In the genomic region with DNA sequence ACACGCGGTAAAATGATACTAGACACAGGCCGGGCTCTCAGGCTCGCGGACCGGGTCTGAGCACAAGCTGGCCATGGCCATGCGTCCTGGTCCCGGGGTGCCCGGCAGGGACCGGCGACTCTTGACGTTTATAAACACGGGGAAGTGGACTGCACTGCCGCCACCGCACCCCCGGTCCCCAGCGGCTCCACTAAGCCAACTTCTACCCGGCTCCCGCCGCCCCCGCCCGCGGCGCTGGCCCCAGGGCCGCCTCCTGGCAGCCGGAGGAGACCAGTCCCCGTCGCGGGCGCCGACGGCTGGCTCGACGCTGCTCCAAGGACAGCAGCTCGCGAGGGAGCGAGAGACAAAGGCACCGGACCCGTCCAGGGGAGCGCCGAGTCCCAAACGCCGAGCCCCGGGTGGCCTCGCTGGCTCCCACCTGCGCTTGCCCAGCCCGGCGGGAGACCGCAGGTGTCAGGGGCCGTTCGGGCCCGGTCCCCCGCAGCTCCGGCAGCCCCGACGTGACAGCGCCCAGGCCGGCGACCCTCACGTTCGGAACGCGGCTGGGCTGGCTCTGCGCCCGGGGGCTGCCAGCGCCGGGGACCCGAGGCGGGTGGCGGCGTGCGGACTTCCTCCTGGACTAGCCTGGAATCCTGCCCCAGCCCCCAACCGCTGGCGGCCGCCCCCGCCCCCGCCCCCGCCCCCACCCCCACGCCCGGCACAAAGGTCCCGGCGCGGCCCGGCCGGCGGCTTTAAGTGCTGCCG, we compare ENCODE assay signal across 8 cellular contexts. TPM values are rescaled to one million over a fixed set of nuclear protein-coding genes. Genes with fewer than 3 reads are reported as not detected.
DNase-seq lines count a peak whose midpoint lies in the region; ATAC-seq and TF ChIP-seq lines count a peak whose summit lies in the region.

No MANE protein-coding gene starts in this region.

- DNase-seq in EL, result peak; percentile 39
- peak; percentile 41 for DNase-seq in LHCN-M2 (ENCODE audit: low read depth)
- no peak for DNase-seq in foreskin fibroblast
- peak; percentile 41 for DNase-seq in neural crest cell (ENCODE audit: low read depth, low spot score)
- peak; percentile 52 to 55 for DNase-seq in uterus
- DNase-seq in DMS114 treated with DMSO at 0.1 percent for 48 hours (lab: John Stamatoyannopoulos, UW; ENCODE audit: unreplicated experiment), result no peak

- no peaks in the 10 kb centered on the region for H3K27me3 Mint-ChIP-seq in activated T-helper 17 cell treated with anti-CD3 and anti-CD28 coated beads, Interleukin-2, amount 50 U/mL, for 72 hours
- H3K27me3 Mint-ChIP-seq in neural crest cell (ENCODE audit: low read depth), result no peaks in the 10 kb centered on the region

- TF ChIP-seq CTCF in foreskin fibroblast (IDR thresholded peaks at IDR 0.05; ENCODE audit: low read depth, low read length), result no peak
- TF ChIP-seq CTCF in neural crest cell (conservative IDR thresholded peaks at IDR 0.05), result no peak
- no peak for TF ChIP-seq CTCF in uterus (IDR thresholded peaks at IDR 0.05)

- peak overlapping the region; percentile 93 to 96 for H3K27ac ChIP-seq in uterus

- H3K4me3 ChIP-seq in foreskin fibroblast (ENCODE audit: low read depth in 1 of 2, low read length in 2 of 2) (peak overlapping the region; percentile 70 to 90), uterus (peak overlapping the region; percentile 77 to 88)

- peaks cover 48% of the 10 kb centered on the region for H3K36me3 Mint-ChIP-seq in activated T-helper 17 cell treated with anti-CD3 and anti-CD28 coated beads, Interleukin-2, amount 50 U/mL, for 72 hours (ENCODE audit: low read depth)
- H3K36me3 Mint-ChIP-seq in neural crest cell (ENCODE audit: low read depth), result no peaks in the 10 kb centered on the region

- peaks cover 0 to 14% of the 10 kb centered on the region in 2 donors for H3K4me1 ChIP-seq in uterus

- no peaks in the 10 kb centered on the region for H3K9me3 ChIP-seq in uterus

- no peaks in the 10 kb centered on the region for H3K9me3 Mint-ChIP-seq in activated T-helper 17 cell treated with anti-CD3 and anti-CD28 coated beads, Interleukin-2, amount 50 U/mL, for 72 hours
- no peaks in the 10 kb centered on the region for H3K9me3 Mint-ChIP-seq in neural crest cell

- peaks cover 32% of the 10 kb centered on the region for H3K4me1 Mint-ChIP-seq in activated T-helper 17 cell treated with anti-CD3 and anti-CD28 coated beads, Interleukin-2, amount 50 U/mL, for 72 hours
- H3K4me1 Mint-ChIP-seq in neural crest cell, result peaks cover 76% of the 10 kb centered on the region

- intact Hi-C loops in uterus (cut with DNase I; ENCODE audit: low total_unique reads), result no loop called here

- no peaks in the 10 kb centered on the region for H3K36me3 ChIP-seq in uterus

- no peak for TF ChIP-seq POLR2A in uterus (IDR thresholded peaks at IDR 0.05)

- peak; percentile 31 for ATAC-seq in GM21825 (IDR thresholded peaks at IDR 0.05; ENCODE audit: unreplicated experiment)
- ATAC-seq in activated T-helper 17 cell treated with anti-CD3 and anti-CD28 coated beads, Interleukin-2, amount 50 U/mL, for 72 hours (replicated peaks), result peak; percentile 37

- H3K4me3 Mint-ChIP-seq in activated T-helper 17 cell treated with anti-CD3 and anti-CD28 coated beads, Interleukin-2, amount 50 U/mL, for 72 hours, result peak overlapping the region; percentile 84
- peak overlapping the region; percentile 91 for H3K4me3 Mint-ChIP-seq in neural crest cell

- peak overlapping the region; percentile 92 for H3K27ac Mint-ChIP-seq in activated T-helper 17 cell treated with anti-CD3 and anti-CD28 coated beads, Interleukin-2, amount 50 U/mL, for 72 hours
- H3K27ac Mint-ChIP-seq in neural crest cell (ENCODE audit: unreplicated experiment), result peak overlapping the region; percentile 30

- H3K27me3 ChIP-seq in uterus, result no peaks in the 10 kb centered on the region

RNA-seq across cellular contexts. Expression of gene ITGB1, which starts 0.5 kb away (rescaled TPM):
- total RNA-seq in LHCN-M2 (2014; rRNA removed) (1,506 and 2,151 TPM in 2 replicates), neural crest cell (220 and 236 TPM in 2 replicates), uterus (1,000 to 10,000 TPM in 1 of 4 donors, 100 to 1,000 TPM in 3; 484 to 1,046 (median 601) TPM)
- 564 TPM for polyA plus RNA-seq in LHCN-M2 (2012)
- 100 to 1,000 TPM; 125 to 126 TPM for total RNA-seq in activated T-helper 17 cell treated with anti-CD3 and anti-CD28 coated beads, Interleukin-2, amount 50 U/mL, for 72 hours

Comparison
In these comparisons a context has a peak if more than half of its experiments do, and no peak if none do; other contexts are left out.
1. DNase-seq: peak in EL (single experiment), LHCN-M2 (single experiment), neural crest cell (single experiment) and uterus (2 of 2); none in foreskin fibroblast (0 of 2) and DMS114 treated with DMSO at 0.1 percent for 48 hours (single experiment).